Comparison of ENCODE assay signal across 14 cellular contexts in genomic region chr9:127361561-127361960, GRCh38. TPM values are rescaled to one million over a fixed set of nuclear protein-coding genes. Genes with fewer than 3 reads are reported as not detected.
DNase-seq lines count a peak whose midpoint lies in the region; ATAC-seq and TF ChIP-seq lines count a peak whose summit lies in the region.
"Had no signal": no experiment of that assay in that cellular context is flagged by ENCODE, and none has a peak within 500 bp of the region (broad histone marks: within the 10 kb centered on the region; RNA-seq: fewer than 3 reads in every experiment).

No MANE protein-coding gene starts in this region.

- peak; percentile 35 for TF ChIP-seq CTCF in foreskin keratinocyte (conservative IDR thresholded peaks at IDR 0.05)

- ATAC-seq in stimulated activated naive CD8-positive, alpha-beta T cell treated with anti-CD3 and anti-CD28 coated beads, Interleukin-15, amount 100 ng/mL, for 72 hours = peak; percentile 54
- no peak for ATAC-seq in stimulated activated naive CD8-positive, alpha-beta T cell treated with anti-CD3 and anti-CD28 coated beads, Interleukin-15, Interleukin-2, amounts not matched to agents 100 U/mL and 50 U/mL, for 24 hours
- ATAC-seq in foreskin keratinocyte = peak; percentile 71
- no peak for ATAC-seq in GM18517 (IDR thresholded peaks at IDR 0.05; ENCODE audit: unreplicated experiment)

- H3K27me3 Mint-ChIP-seq in stimulated activated naive CD8-positive, alpha-beta T cell treated with anti-CD3 and anti-CD28 coated beads, Interleukin-15, amount 100 ng/mL, for 72 hours = peaks cover 34% of the 10 kb centered on the region
- H3K27me3 Mint-ChIP-seq: memory B cell had no signal

- H3K27ac ChIP-seq in foreskin keratinocyte = no peak overlapping the region
- H3K27ac ChIP-seq: pancreas had no signal

- no peaks in the 10 kb centered on the region for H3K27me3 ChIP-seq in foreskin keratinocyte
- H3K27me3 ChIP-seq: pancreas had no signal

- peaks cover 9% of the 10 kb centered on the region for H3K4me1 Mint-ChIP-seq in stimulated activated naive CD8-positive, alpha-beta T cell treated with anti-CD3 and anti-CD28 coated beads, Interleukin-15, amount 100 ng/mL, for 72 hours
- H3K4me1 Mint-ChIP-seq: memory B cell had no signal

- no peaks in the 10 kb centered on the region for H3K9me3 Mint-ChIP-seq in stimulated activated naive CD8-positive, alpha-beta T cell treated with anti-CD3 and anti-CD28 coated beads, Interleukin-15, amount 100 ng/mL, for 72 hours
- H3K9me3 Mint-ChIP-seq: activated naive CD4-positive, alpha-beta T cell treated with anti-CD3 and anti-CD28 coated beads, Interleukin-2, amount 10 ng/mL, durations not matched to agents 7 days and 5 days; memory B cell had no signal

- H3K4me1 ChIP-seq in foreskin keratinocyte = peaks cover 15% of the 10 kb centered on the region
- H3K4me1 ChIP-seq: pancreas had no signal

- peak overlapping the region in 1 of 2 donors; percentile 8 for H3K27ac Mint-ChIP-seq in stimulated activated naive CD8-positive, alpha-beta T cell treated with anti-CD3 and anti-CD28 coated beads, Interleukin-15, amount 100 ng/mL, for 72 hours
- H3K27ac Mint-ChIP-seq: activated naive CD4-positive, alpha-beta T cell treated with anti-CD3 and anti-CD28 coated beads, Interleukin-2, amount 10 ng/mL, durations not matched to agents 7 days and 5 days; memory B cell had no signal

- no peak overlapping the region for H3K4me3 Mint-ChIP-seq in stimulated activated naive CD8-positive, alpha-beta T cell treated with anti-CD3 and anti-CD28 coated beads, Interleukin-15, amount 100 ng/mL, for 72 hours
- H3K4me3 Mint-ChIP-seq: activated naive CD4-positive, alpha-beta T cell treated with anti-CD3 and anti-CD28 coated beads, Interleukin-2, amount 10 ng/mL, durations not matched to agents 7 days and 5 days; memory B cell had no signal

- DNase-seq in stimulated activated naive CD8-positive, alpha-beta T cell treated with anti-CD3 and anti-CD28 coated beads, Interleukin-15, amount 100 ng/mL, for 72 hours = no peak
- DNase-seq in stimulated activated naive CD8-positive, alpha-beta T cell treated with anti-CD3 and anti-CD28 coated beads, Interleukin-15, Interleukin-2, amounts not matched to agents 100 U/mL and 50 U/mL, for 24 hours = no peak
- DNase-seq in SW480 (ENCODE audit: low spot score) (peak; percentile 27), foreskin keratinocyte (peak; percentile 71 to 85), ureter (ENCODE audit: low spot score) (peak; percentile 70), NCI-H187 (lab: John Stamatoyannopoulos, UW) (no peak)
- no peak for DNase-seq in activated naive CD4-positive, alpha-beta T cell (lab: John Stamatoyannopoulos, UW)
- DNase-seq: activated naive CD4-positive, alpha-beta T cell treated with anti-CD3 and anti-CD28 coated beads, Interleukin-2, amount 10 ng/mL, durations not matched to agents 7 days and 5 days; cerebellar nuclear complex; NCI-H2171; pancreas; stimulated activated CD4-positive, alpha-beta T cell treated with anti-CD3 and anti-CD28 coated beads, Interleukin-15, amount 100 ng/mL, for 24 hours had no signal

RNA-seq across cellular contexts. Expression of gene SLC2A8, which starts 35.4 kb away (rescaled TPM):
- total RNA-seq in foreskin keratinocyte (13.2 and 14.3 TPM in 2 replicates), ureter (38.4 TPM)
- polyA plus RNA-seq in foreskin keratinocyte = 14.4 and 18.1 TPM in 2 replicates

Comparison
In these comparisons a context has a peak if more than half of its experiments do, and no peak if none do; other contexts are left out.
1. ATAC-seq: peak in stimulated activated naive CD8-positive, alpha-beta T cell treated with anti-CD3 and anti-CD28 coated beads, Interleukin-15, amount 100 ng/mL, for 72 hours (single experiment) and foreskin keratinocyte (single experiment); none in stimulated activated naive CD8-positive, alpha-beta T cell treated with anti-CD3 and anti-CD28 coated beads, Interleukin-15, Interleukin-2, amounts not matched to agents 100 U/mL and 50 U/mL, for 24 hours (single experiment) and GM18517 (single experiment).
2. DNase-seq: peak in SW480 (single experiment), foreskin keratinocyte (2 of 2) and ureter (single experiment); none in stimulated activated naive CD8-positive, alpha-beta T cell treated with anti-CD3 and anti-CD28 coated beads, Interleukin-15, amount 100 ng/mL, for 72 hours (0 of 2), stimulated activated naive CD8-positive, alpha-beta T cell treated with anti-CD3 and anti-CD28 coated beads, Interleukin-15, Interleukin-2, amounts not matched to agents 100 U/mL and 50 U/mL, for 24 hours (single experiment), activated naive CD4-positive, alpha-beta T cell (0 of 4) and NCI-H187 (0 of 2).